Comparison of ENCODE assay signal across 23 cellular contexts in genomic region chr6:132524639-132525038, GRCh38. TPM values are rescaled to one million over a fixed set of nuclear protein-coding genes. Genes with fewer than 3 reads are reported as not detected.
DNase-seq lines count a peak whose midpoint lies in the region; ATAC-seq and TF ChIP-seq lines count a peak whose summit lies in the region.
"Had no signal": no experiment of that assay in that cellular context is flagged by ENCODE, and none has a peak within 500 bp of the region (broad histone marks: within the 10 kb centered on the region; RNA-seq: fewer than 3 reads in every experiment).

No MANE protein-coding gene starts in this region.

- no peaks in the 10 kb centered on the region for H3K36me3 Mint-ChIP-seq in GM23338 (ENCODE audit: low read depth)
- H3K36me3 Mint-ChIP-seq: CD4-positive, alpha-beta memory T cell had no signal

- H3K4me3 ChIP-seq in GM23338 (no peak overlapping the region), PC-3 (ENCODE audit: low read length) (no peak overlapping the region), neuronal stem cell (ENCODE audit: low read length in 2 of 2) (no peak overlapping the region), vagina (no peak overlapping the region)
- H3K4me3 ChIP-seq: GM12878, GM23248 had no signal

- H3K27me3 ChIP-seq in GM23338 (ENCODE audit: insufficient read depth) (no peaks in the 10 kb centered on the region), PC-3 (ENCODE audit: low read length) (no peaks in the 10 kb centered on the region), neuronal stem cell (ENCODE audit: control insufficient read depth in 3 of 3, insufficient read depth in 3 of 3, low read depth in 1 of 3, low read length in 3 of 3) (peaks cover 0 to 23% (median 0%) of the 10 kb centered on the region in 3 experiments), vagina (no peaks in the 10 kb centered on the region)

- no peaks in the 10 kb centered on the region for H3F3A ChIP-seq in GM23338 (replicated peaks; ENCODE audit: low read depth)
- no peaks in the 10 kb centered on the region for H3F3A ChIP-seq in PC-3 (ENCODE audit: low read length, unreplicated experiment)

- H3K9ac ChIP-seq in PC-3 (ENCODE audit: low read length) (no peak overlapping the region), neuronal stem cell (ENCODE audit: low read depth, low read length, poor library complexity) (no peak overlapping the region)
- H3K9ac ChIP-seq: GM23248 had no signal

- no peak overlapping the region for H3K27ac Mint-ChIP-seq in GM23338
- H3K27ac Mint-ChIP-seq: CD4-positive, alpha-beta memory T cell; H9; HFFc6 had no signal

- no peaks in the 10 kb centered on the region for H3K9me3 Mint-ChIP-seq in GM23338
- H3K9me3 Mint-ChIP-seq: CD4-positive, alpha-beta memory T cell; H9; HFFc6 had no signal

- H2BK120ac ChIP-seq in neuronal stem cell (ENCODE audit: low read depth, low read length) = no peak overlapping the region

- H3K79me2 ChIP-seq in GM23338 (replicated peaks; ENCODE audit: insufficient read depth) (no peaks in the 10 kb centered on the region), PC-3 (ENCODE audit: low read length) (no peaks in the 10 kb centered on the region)

- DNase-seq in GM23338 (ENCODE audit: low spot score) (no peak), PC-3 (no peak), neuronal stem cell (ENCODE audit: low spot score) (no peak), SW 1271 (lab: John Stamatoyannopoulos, UW) (no peak), kidney tubule cell (ENCODE audit: low spot score) (no peak), vagina (ENCODE audit: extremely low spot score in 2 of 2) (no peak)
- DNase-seq: C1 segment of cervical spinal cord; Calu3; CD4-positive, alpha-beta memory T cell; COR-L47; DMS53; DMS79 treated with DMSO at 0.1 percent for 48 hours; GDM1; GM23248; H9; HFFc6 had no signal

- H4K20me1 ChIP-seq in GM23338 (replicated peaks; ENCODE audit: insufficient read depth) (no peaks in the 10 kb centered on the region), PC-3 (ENCODE audit: low read length) (no peaks in the 10 kb centered on the region)

- intact Hi-C loops in PC-3 (cut with micrococcal nuclease) (loop anchor here (10.0 kb wide), 1 partner anchor 270 kb away; the partner anchor contains the start of gene SLC18B1), vagina (cut with DNase I) (no loop called here)

- H3K4me3 Mint-ChIP-seq in GM23338 = no peak overlapping the region
- H3K4me3 Mint-ChIP-seq: CD4-positive, alpha-beta memory T cell; H9; HFFc6 had no signal

- CTCF ChIA-PET in PC-3 (lab: Charles Lee) = no interaction called here

- no peaks in the 10 kb centered on the region for H3K9me3 ChIP-seq in PC-3 (ENCODE audit: low read length)
- no peaks in the 10 kb centered on the region for H3K9me3 ChIP-seq in neuronal stem cell (replicated peaks in 1 of 2; ENCODE audit: control insufficient read depth in 2 of 2, insufficient read depth in 1 of 2, low read depth in 1 of 2, low read length in 2 of 2)
- no peaks in the 10 kb centered on the region for H3K9me3 ChIP-seq in vagina

- H3K4ac ChIP-seq in neuronal stem cell (ENCODE audit: low read length) = no peak overlapping the region

- no peak overlapping the region for H3K27ac ChIP-seq in GM23338 (ENCODE audit: low read depth)
- peak overlapping the region; percentile 59; the same call in 1 of the 2 replicates for H3K27ac ChIP-seq in PC-3 (ENCODE audit: low read length)
- H3K27ac ChIP-seq in neuronal stem cell (replicated peaks; ENCODE audit: low read length) = no peak overlapping the region
- no peak overlapping the region for H3K27ac ChIP-seq in vagina
- H3K27ac ChIP-seq: GM23248 had no signal

- H3K27me3 Mint-ChIP-seq in GM23338 (ENCODE audit: insufficient read depth, low read depth, poor library complexity) = no peaks in the 10 kb centered on the region

- no peak for TF ChIP-seq CTCF in GM23338 (conservative IDR thresholded peaks at IDR 0.05; ENCODE audit: low read depth in 2 of 2)
- no peak for TF ChIP-seq CTCF in PC-3 (conservative IDR thresholded peaks at IDR 0.05; ENCODE audit: low read depth, low read length)
- no peak for TF ChIP-seq CTCF in vagina (IDR thresholded peaks at IDR 0.05)

- H3K4me1 Mint-ChIP-seq in GM23338 = peaks cover 3% of the 10 kb centered on the region; the same call in 1 of the 3 replicates
- H3K4me1 Mint-ChIP-seq: CD4-positive, alpha-beta memory T cell had no signal

- no peak overlapping the region for H4K8ac ChIP-seq in neuronal stem cell (ENCODE audit: low read depth, low read length)

- WGBS in neuronal stem cell (ENCODE audit: extremely low coverage in 2 of 2, insufficient read length in 2 of 2, insufficient replicate concordance in 1 of 2), 2 donors = no CpG with 5 or more reads among the region's 5 CpGs

- TF ChIP-seq POLR2A in vagina (IDR thresholded peaks at IDR 0.05) = no peak

- H2AK5ac ChIP-seq in neuronal stem cell (ENCODE audit: low read depth, low read length) = no peak overlapping the region

- H2BK15ac ChIP-seq in neuronal stem cell (ENCODE audit: low read length) = no peak overlapping the region

- H4K91ac ChIP-seq in neuronal stem cell (ENCODE audit: low read depth, low read length, poor library complexity) = no peak overlapping the region

- H3K23ac ChIP-seq in neuronal stem cell (ENCODE audit: low read depth, low read length, poor library complexity) = no peak overlapping the region

- H2BK12ac ChIP-seq in neuronal stem cell (ENCODE audit: low read length) = peak overlapping the region; percentile 51

- H3K4me1 ChIP-seq in GM23338 (ENCODE audit: insufficient read depth) (no peaks in the 10 kb centered on the region), PC-3 (ENCODE audit: insufficient read depth, low read length) (peaks cover 59% of the 10 kb centered on the region), neuronal stem cell (ENCODE audit: control insufficient read depth in 2 of 2, insufficient read depth in 1 of 2, low read depth in 1 of 2, low read length in 2 of 2) (peaks cover 0 to 11% of the 10 kb centered on the region in 2 donors), vagina (no peaks in the 10 kb centered on the region)

- no peaks in the 10 kb centered on the region for H3K36me3 ChIP-seq in GM23338 (ENCODE audit: insufficient read depth)
- no peaks in the 10 kb centered on the region for H3K36me3 ChIP-seq in PC-3 (ENCODE audit: low read depth, low read length)
- no peaks in the 10 kb centered on the region for H3K36me3 ChIP-seq in neuronal stem cell (replicated peaks in 1 of 2; ENCODE audit: control insufficient read depth in 2 of 2, insufficient read depth in 2 of 2, low read length in 2 of 2)
- no peaks in the 10 kb centered on the region for H3K36me3 ChIP-seq in vagina

- POLR2A ChIA-PET in PC-3 (lab: Charles Lee; ENCODE audit: unreplicated experiment) = no interaction called here

- no peaks in the 10 kb centered on the region for H3K79me1 ChIP-seq in neuronal stem cell (ENCODE audit: low read depth, low read length)

- no peak overlapping the region for H3K14ac ChIP-seq in neuronal stem cell (ENCODE audit: low read length)

- H3K18ac ChIP-seq in neuronal stem cell (ENCODE audit: low read length) = no peak overlapping the region

- H2BK5ac ChIP-seq in neuronal stem cell (ENCODE audit: low read length) = no peak overlapping the region

- no peaks in the 10 kb centered on the region for H3K9me2 ChIP-seq in GM23338 (ENCODE audit: insufficient read depth)
- no peaks in the 10 kb centered on the region for H3K9me2 ChIP-seq in PC-3 (replicated peaks; ENCODE audit: low read length)

- ATAC-seq in GM23338 (no peak), PC-3 (no peak)
- ATAC-seq: GM12878, HCT116 had no signal

- BruUV-seq in PC-3 (replicated peaks; lab: Mats Ljungman, UMichigan) = no TSS peak

- H2AFZ ChIP-seq in GM23338 (peak overlapping the region; percentile 12; the same call in 1 of the 2 replicates), PC-3 (ENCODE audit: low read length) (no peak overlapping the region), neuronal stem cell (ENCODE audit: low read length) (no peak overlapping the region)
- H2AFZ ChIP-seq: GM23248 had no signal

- H3K4me2 ChIP-seq in GM23338 (no peak overlapping the region), PC-3 (ENCODE audit: low read length) (no peak overlapping the region), neuronal stem cell (ENCODE audit: insufficient read depth, low read length, poor library complexity, severe bottlenecking) (no peak overlapping the region)

TF ChIP-seq in GM23338, 12 proteins besides CTCF, POLR2A, EP300 and RAD21 (continues in another document):
- no peak for TF ChIP-seq ZNF114 (CRISPR knock-in tag; IDR thresholded peaks at IDR 0.05)
- no peak for TF ChIP-seq NANOG (IDR thresholded peaks at IDR 0.05; ENCODE audit: borderline replicate concordance)
- no peak for TF ChIP-seq ZNF331 (CRISPR knock-in tag; IDR thresholded peaks at IDR 0.05; ENCODE audit: low read depth)

RNA-seq across cellular contexts. Expression of gene STX7, which starts 11.7 kb away (rescaled TPM):
- 19.6 and 22.4 TPM in 2 replicates for total RNA-seq in GM23338 (2014; rRNA removed; shearing (Covaris generic))
- polyA plus RNA-seq in GM23338 (2016; fragmentation: Nextera tagmentation; extraction: Ambion mirVana) = 21.4 and 28.8 TPM in 2 replicates
- total RNA-seq in PC-3 (2014; rRNA removed) (17.3 and 27.4 TPM in 2 replicates), vagina (26.8 TPM)
- polyA plus RNA-seq in neuronal stem cell (2013, experiment 1 of 2) = 26.7 TPM
- 27.1 TPM for polyA plus RNA-seq in neuronal stem cell (2013, experiment 2 of 2)

RNA-seq across cellular contexts. Expression of gene TAAR9, which starts 13.4 kb away (rescaled TPM):
- total RNA-seq in GM23338 (2014; rRNA removed; shearing (Covaris generic)) = not detected in 2 replicates
- not detected in 2 replicates for polyA plus RNA-seq in GM23338 (2016; fragmentation: Nextera tagmentation; extraction: Ambion mirVana)
- total RNA-seq in PC-3 (2014; rRNA removed) (not detected in 2 replicates), vagina (not detected)
- not detected for polyA plus RNA-seq in neuronal stem cell (2013, experiment 1 of 2)
- not detected for polyA plus RNA-seq in neuronal stem cell (2013, experiment 2 of 2)
- total RNA-seq: A172; A673; Calu3; CD4-positive, alpha-beta memory T cell; Daoy; GM12878; GM23248; H4; H9; HFFc6 had no signal
- polyA plus RNA-seq: BJ; CD4-positive, alpha-beta memory T cell; GM12878; GM23248 had no signal

RNA-seq across cellular contexts. Expression of gene TAAR8, which starts 27.8 kb away (rescaled TPM):
- total RNA-seq in GM23338 (2014; rRNA removed; shearing (Covaris generic)) = not detected in 2 replicates
- not detected in 2 replicates for polyA plus RNA-seq in GM23338 (2016; fragmentation: Nextera tagmentation; extraction: Ambion mirVana)
- total RNA-seq in PC-3 (2014; rRNA removed) (not detected in 2 replicates), vagina (not detected)
- not detected for polyA plus RNA-seq in neuronal stem cell (2013, experiment 1 of 2)
- not detected for polyA plus RNA-seq in neuronal stem cell (2013, experiment 2 of 2)
- total RNA-seq: A172; A673; Calu3; CD4-positive, alpha-beta memory T cell; Daoy; GM12878; GM23248; H4; H9; HFFc6 had no signal
- polyA plus RNA-seq: BJ; CD4-positive, alpha-beta memory T cell; GM12878; GM23248 had no signal

RNA-seq across cellular contexts. Expression of gene TAAR6, which starts 45.5 kb away (rescaled TPM):
- not detected in 2 replicates for total RNA-seq in GM23338 (2014; rRNA removed; shearing (Covaris generic))
- not detected in 2 replicates for polyA plus RNA-seq in GM23338 (2016; fragmentation: Nextera tagmentation; extraction: Ambion mirVana)
- total RNA-seq in PC-3 (2014; rRNA removed) (not detected in 2 replicates), vagina (not detected)
- not detected for polyA plus RNA-seq in neuronal stem cell (2013, experiment 1 of 2)
- polyA plus RNA-seq in neuronal stem cell (2013, experiment 2 of 2) = not detected
- total RNA-seq: A172; A673; Calu3; CD4-positive, alpha-beta memory T cell; Daoy; GM12878; GM23248; H4; H9; HFFc6 had no signal
- polyA plus RNA-seq: BJ; CD4-positive, alpha-beta memory T cell; GM12878; GM23248 had no signal
